Comparison of ENCODE assay signal across 7 cellular contexts in the genomic region with DNA sequence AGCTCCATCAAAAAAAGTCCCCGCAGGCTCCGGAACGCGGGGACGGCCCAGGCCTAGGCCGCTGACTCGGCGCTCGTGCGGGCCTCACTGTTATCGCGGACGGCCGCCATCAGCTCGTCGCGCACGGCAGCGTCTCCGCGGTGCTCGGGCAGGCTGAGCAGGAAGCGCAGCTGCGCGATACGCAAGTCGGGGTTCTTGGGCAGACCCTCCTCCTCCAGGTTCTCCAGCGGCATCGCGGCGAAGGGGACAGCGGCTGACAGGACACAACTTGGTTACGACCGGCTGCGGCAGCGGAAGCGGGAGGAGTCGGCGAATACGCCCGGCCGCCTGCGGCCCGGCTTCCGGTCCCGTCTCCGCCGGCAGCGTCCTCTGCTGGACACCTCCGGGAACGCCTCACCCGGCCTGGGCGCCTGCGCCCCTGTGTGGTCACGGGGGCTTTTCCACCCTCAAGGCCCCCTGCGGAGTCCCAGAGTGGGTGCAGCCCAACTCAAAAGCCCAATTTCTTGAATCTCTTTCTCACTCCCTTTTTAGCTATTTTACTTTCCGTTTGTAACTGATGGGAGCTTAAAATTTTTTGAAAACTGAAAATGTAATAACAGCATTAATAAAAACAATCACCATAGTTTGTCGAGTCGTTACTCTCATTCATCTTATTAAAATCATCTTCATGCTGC. TPM values are rescaled to one million over a fixed set of nuclear protein-coding genes. Genes with fewer than 3 reads are reported as not detected.
DNase-seq lines count a peak whose midpoint lies in the region; ATAC-seq, FAIRE-seq and TF ChIP-seq lines count a peak whose summit lies in the region.

A gene (minus strand): TSS at position 308 of the 674 bp plus-strand sequence. CDS start 75 bp downstream, at position 233.

- H3K79me2 ChIP-seq in astrocyte (ENCODE audit: insufficient read depth, low read length) (peaks cover 44% of the 10 kb centered on the region), hepatocyte (peaks cover 34% of the 10 kb centered on the region)

- peak; percentile 85 for ATAC-seq in GM18499 (IDR thresholded peaks at IDR 0.05; ENCODE audit: insufficient read depth, unreplicated experiment)
- ATAC-seq in HG02840 (IDR thresholded peaks at IDR 0.05; ENCODE audit: low FRiP score, unreplicated experiment): peak; percentile 96

- peak within 1 kb of the TSS; percentile 90 for H3K27ac Mint-ChIP-seq in T-helper 2 cell treated with Interferon-gamma antibody and Interleukin-4, amounts not matched to agents 5 μg/mL and 100 μg/mL, for 36 hours
- H3K27ac Mint-ChIP-seq in astrocyte (ENCODE audit: unreplicated experiment): peak within 1 kb of the TSS; percentile 91

- no peaks in the 10 kb centered on the region for H3K9me2 ChIP-seq in hepatocyte (replicated peaks; ENCODE audit: insufficient read depth)

- H3K36me3 ChIP-seq in astrocyte (ENCODE audit: insufficient read depth, low read length) (peaks cover 14% of the 10 kb centered on the region), hepatocyte (replicated peaks; ENCODE audit: insufficient read depth, low read depth) (peaks cover 10% of the 10 kb centered on the region)

- TF ChIP-seq CTCF in astrocyte (IDR thresholded peaks at IDR 0.05; ENCODE audit: insufficient read depth, low read depth, low read length) (peak; percentile 88), hepatocyte (IDR thresholded peaks at IDR 0.05; ENCODE audit: poor library complexity) (peak; percentile 100)

- peak within 1 kb of the TSS; percentile 96 for H3K4me2 ChIP-seq in astrocyte (ENCODE audit: low read length)
- H3K4me2 ChIP-seq in hepatocyte: peak within 1 kb of the TSS; percentile 91

- H3K9me3 ChIP-seq in astrocyte (ENCODE audit: insufficient read depth, low read depth, low read length): no peaks in the 10 kb centered on the region
- H3K9me3 ChIP-seq in hepatocyte (ENCODE audit: low read depth): no peaks in the 10 kb centered on the region

- H3K27me3 ChIP-seq in astrocyte (ENCODE audit: insufficient read depth, low read length): no peaks in the 10 kb centered on the region
- H3K27me3 ChIP-seq in hepatocyte: no peaks in the 10 kb centered on the region

- no peak for FAIRE-seq in astrocyte (lab: Jason Lieb, UNC)

- H3K4me3 ChIP-seq in astrocyte (ENCODE audit: insufficient read depth, low read depth, low read length) (peak within 1 kb of the TSS; percentile 83), hepatocyte (peak within 1 kb of the TSS; percentile 99)

- H3K9me3 Mint-ChIP-seq in T-helper 2 cell treated with Interferon-gamma antibody and Interleukin-4, amounts not matched to agents 5 μg/mL and 100 μg/mL, for 36 hours: no peaks in the 10 kb centered on the region
- H3K9me3 Mint-ChIP-seq in astrocyte (ENCODE audit: unreplicated experiment): no peaks in the 10 kb centered on the region

- 5% methylated on average over 58 of the region's 59 CpGs for WGBS in hepatocyte (ENCODE audit: low lambda C conversion rate, missing lambda C conversion rate)

- H3K9ac ChIP-seq in astrocyte (ENCODE audit: low read length): peak within 1 kb of the TSS; percentile 98

- peak within 1 kb of the TSS; percentile 94 for H3K27ac ChIP-seq in astrocyte (ENCODE audit: low read depth, low read length)
- peak within 1 kb of the TSS; percentile 92 for H3K27ac ChIP-seq in hepatocyte

- peaks cover 29% of the 10 kb centered on the region for H3K36me3 Mint-ChIP-seq in T-helper 2 cell treated with Interferon-gamma antibody and Interleukin-4, amounts not matched to agents 5 μg/mL and 100 μg/mL, for 36 hours (ENCODE audit: low read depth)
- H3K36me3 Mint-ChIP-seq in astrocyte (ENCODE audit: low read depth, unreplicated experiment): peaks cover 3% of the 10 kb centered on the region

- peak within 1 kb of the TSS; percentile 85 for H3K4me3 Mint-ChIP-seq in T-helper 2 cell treated with Interferon-gamma antibody and Interleukin-4, amounts not matched to agents 5 μg/mL and 100 μg/mL, for 36 hours
- peak within 1 kb of the TSS; percentile 92 for H3K4me3 Mint-ChIP-seq in astrocyte (ENCODE audit: unreplicated experiment)

- DNase-seq in NCI-H146 (lab: John Stamatoyannopoulos, UW) (peak; percentile 72), astrocyte (ENCODE audit: low read depth) (peak; percentile 66), hepatocyte (ENCODE audit: low spot score) (peak; percentile 92), retina (peak; percentile 96)
- DNase-seq in T-helper 2 cell treated with Interferon-gamma antibody and Interleukin-4, amounts not matched to agents 5 μg/mL and 100 μg/mL, for 36 hours (ENCODE audit: low spot score): peak; percentile 92

- H4K20me1 ChIP-seq in astrocyte (ENCODE audit: insufficient read depth, low read length): peaks cover 15% of the 10 kb centered on the region
- peaks cover 7% of the 10 kb centered on the region for H4K20me1 ChIP-seq in hepatocyte (ENCODE audit: insufficient read depth, poor library complexity, severe bottlenecking)

- peaks cover 23% of the 10 kb centered on the region for H3K4me1 Mint-ChIP-seq in T-helper 2 cell treated with Interferon-gamma antibody and Interleukin-4, amounts not matched to agents 5 μg/mL and 100 μg/mL, for 36 hours (ENCODE audit: low read depth)
- H3K4me1 Mint-ChIP-seq in astrocyte (ENCODE audit: low read depth, unreplicated experiment): peaks cover 13% of the 10 kb centered on the region

- H2AFZ ChIP-seq in astrocyte (ENCODE audit: low read depth, low read length) (peak within 1 kb of the TSS; percentile 96), hepatocyte (peak within 1 kb of the TSS; percentile 78)

- H3K4me1 ChIP-seq in astrocyte (ENCODE audit: insufficient read depth, low read length) (peaks cover 7% of the 10 kb centered on the region), hepatocyte (ENCODE audit: insufficient read depth) (peaks cover 12% of the 10 kb centered on the region)

- H3K27me3 Mint-ChIP-seq in T-helper 2 cell treated with Interferon-gamma antibody and Interleukin-4, amounts not matched to agents 5 μg/mL and 100 μg/mL, for 36 hours (ENCODE audit: low read depth): peaks cover 15% of the 10 kb centered on the region
- H3K27me3 Mint-ChIP-seq in astrocyte (ENCODE audit: low read depth, unreplicated experiment): peaks cover 1% of the 10 kb centered on the region

RNA-seq across cellular contexts. Expression of the gene that starts here (rescaled TPM):
- total RNA-seq in astrocyte: 88.7 and 89.7 TPM in 2 replicates
- 99.6 and 101 TPM in 2 replicates for total RNA-seq in hepatocyte
- 104 and 111 TPM in 2 replicates for polyA plus RNA-seq in hepatocyte

Comparison
In these comparisons a context has a peak if more than half of its experiments do, and no peak if none do; other contexts are left out.
1. Peak in every context shown above with its lines: DNase-seq, ATAC-seq, H3K4me3 ChIP-seq and H3K27ac ChIP-seq.